Comparison of ENCODE assay signal across 1 cellular context in genomic region chr16:88494335-88495154, GRCh38.
TF ChIP-seq lines count a peak whose summit lies in the region.

No MANE protein-coding gene starts in this region.

TF ChIP-seq in K562, 482 proteins besides CTCF, POLR2A, EP300 and RAD21 (continued from another document and continues in another):
- TF ChIP-seq ZNF609 (CRISPR knock-in tag; IDR thresholded peaks at IDR 0.05; ENCODE audit: borderline replicate concordance), result no peak
- TF ChIP-seq POLR3G (IDR thresholded peaks at IDR 0.05; ENCODE audit: extremely low read depth, insufficient read length, insufficient replicate concordance), result no peak
- no peak for TF ChIP-seq ZBTB17 (CRISPR knock-in tag; IDR thresholded peaks at IDR 0.05)
- TF ChIP-seq KAT7 (CRISPR knock-in tag; IDR thresholded peaks at IDR 0.05; ENCODE audit: borderline replicate concordance), result no peak; the same call in 1 of the 2 replicates
- no peak for TF ChIP-seq CREBBP (IDR thresholded peaks at IDR 0.05; ENCODE audit: low read depth, low read length)
- no peak for TF ChIP-seq TEAD4 (IDR thresholded peaks at IDR 0.05; ENCODE audit: low read length)
- TF ChIP-seq TEAD4 (CRISPR knock-in tag; IDR thresholded peaks at IDR 0.05; ENCODE audit: borderline replicate concordance), result no peak
- no peak for TF ChIP-seq ZNF699 (CRISPR knock-in tag; IDR thresholded peaks at IDR 0.05; ENCODE audit: insufficient replicate concordance)
- TF ChIP-seq PRPF4 (IDR thresholded peaks at IDR 0.05; ENCODE audit: insufficient read depth, low read depth, low read length, poor library complexity, severe bottlenecking), result no peak
- TF ChIP-seq CXXC5 (CRISPR knock-in tag; IDR thresholded peaks at IDR 0.05), result peak; percentile 53; the same call in 1 of the 2 replicates
- no peak for TF ChIP-seq FOXP1 (CRISPR knock-in tag; IDR thresholded peaks at IDR 0.05)
- no peak for TF ChIP-seq RBM34 (IDR thresholded peaks at IDR 0.05; ENCODE audit: borderline replicate concordance, insufficient read depth, low read length)
- TF ChIP-seq ZNF586 (CRISPR knock-in tag; conservative IDR thresholded peaks at IDR 0.05), result no peak
- no peak for TF ChIP-seq NFYB (IDR thresholded peaks at IDR 0.05; ENCODE audit: extremely low read depth, insufficient read length)
- TF ChIP-seq ZNF398 (CRISPR knock-in tag; IDR thresholded peaks at IDR 0.05), result no peak
- TF ChIP-seq RBM17 (IDR thresholded peaks at IDR 0.05; ENCODE audit: borderline replicate concordance, low read depth, low read length), result no peak
- no peak for TF ChIP-seq MTA2 (IDR thresholded peaks at IDR 0.05; ENCODE audit: low read depth)
- TF ChIP-seq BMI1 (IDR thresholded peaks at IDR 0.05; ENCODE audit: low read length), result no peak
- TF ChIP-seq GABPA (tag; conservative IDR thresholded peaks at IDR 0.05; ENCODE audit: low read depth), result no peak
- TF ChIP-seq RNF2 (IDR thresholded peaks at IDR 0.05), result no peak
- no peak for TF ChIP-seq CBFA2T2 (conservative IDR thresholded peaks at IDR 0.05)
- no peak; the same call in 1 of the 2 replicates for TF ChIP-seq MBD2 (IDR thresholded peaks at IDR 0.05; ENCODE audit: borderline replicate concordance, low read depth)
- no peak for TF ChIP-seq ZC3H4 (CRISPR knock-in tag; IDR thresholded peaks at IDR 0.05; ENCODE audit: borderline replicate concordance)
- TF ChIP-seq ILF3 (IDR thresholded peaks at IDR 0.05; ENCODE audit: borderline replicate concordance), result no peak
- TF ChIP-seq ZBTB2 (IDR thresholded peaks at IDR 0.05), result peak; percentile 47
- TF ChIP-seq FOXA3 (CRISPR knock-in tag; conservative IDR thresholded peaks at IDR 0.05 in 1 of 2, IDR thresholded peaks at IDR 0.05 in 1 of 2), result no peak
- no peak for TF ChIP-seq NCOR1 (IDR thresholded peaks at IDR 0.05)
- no peak; the same call in 1 of the 2 replicates for TF ChIP-seq GABPB1 (CRISPR knock-in tag; IDR thresholded peaks at IDR 0.05)
- TF ChIP-seq ZNF280B (CRISPR knock-in tag; IDR thresholded peaks at IDR 0.05), result no peak
- TF ChIP-seq ZBTB11 (CRISPR knock-in tag; IDR thresholded peaks at IDR 0.05), result peak in 1 of 3 experiments; percentile 35; a peak in 1 of 6 replicates
- no peak for TF ChIP-seq ZFP36 (IDR thresholded peaks at IDR 0.05; ENCODE audit: low read depth, low read length, partially characterized antibody)
- TF ChIP-seq ZNF354B (CRISPR knock-in tag; IDR thresholded peaks at IDR 0.05), result no peak
- no peak for TF ChIP-seq FUS (optimal IDR thresholded peaks at IDR 0.05; ENCODE audit: low read depth, low read length)
- TF ChIP-seq DMBX1 (CRISPR knock-in tag; IDR thresholded peaks at IDR 0.05; ENCODE audit: borderline replicate concordance), result peak; percentile 51; the same call in 1 of the 2 replicates
- peak; percentile 66; the same call in 1 of the 2 replicates for TF ChIP-seq THAP12 (CRISPR knock-in tag; IDR thresholded peaks at IDR 0.05)
- no peak for TF ChIP-seq ZNF140 (CRISPR knock-in tag; IDR thresholded peaks at IDR 0.05)
- peak; percentile 58 for TF ChIP-seq VEZF1 (CRISPR knock-in tag; IDR thresholded peaks at IDR 0.05)
- TF ChIP-seq JUND (IDR thresholded peaks at IDR 0.05; ENCODE audit: borderline replicate concordance, low read depth, low read length), result no peak
- peak; percentile 38; the same call in 1 of the 3 replicates for TF ChIP-seq JUND (tag; IDR thresholded peaks at IDR 0.05; ENCODE audit: borderline replicate concordance, low read depth, low read length)
- no peak for TF ChIP-seq SMC3 (conservative IDR thresholded peaks at IDR 0.05; ENCODE audit: insufficient read depth, low read depth, low read length)
- TF ChIP-seq SNIP1 (IDR thresholded peaks at IDR 0.05; ENCODE audit: low read depth), result no peak
- TF ChIP-seq MXI1 (IDR thresholded peaks at IDR 0.05; ENCODE audit: low read depth, low read length), result no peak
- TF ChIP-seq BRD4 (IDR thresholded peaks at IDR 0.05), result no peak
- peak; percentile 41; the same call in 1 of the 2 replicates for TF ChIP-seq CBFA2T3 (IDR thresholded peaks at IDR 0.05)
- no peak for TF ChIP-seq ZBTB8A (IDR thresholded peaks at IDR 0.05; ENCODE audit: partially characterized antibody)
- TF ChIP-seq ZNF384 (IDR thresholded peaks at IDR 0.05; ENCODE audit: low read depth, low read length), result no peak
- TF ChIP-seq CC2D1A (IDR thresholded peaks at IDR 0.05), result no peak
